8 cellular contexts compared by ENCODE assay signal in genomic region chr12:12561305-12562015, GRCh38. TPM values are rescaled to one million over a fixed set of nuclear protein-coding genes. Genes with fewer than 3 reads are reported as not detected.
DNase-seq lines count a peak whose midpoint lies in the region; ATAC-seq and FAIRE-seq lines count a peak whose summit lies in the region.

No MANE protein-coding gene starts in this region.

- H3K4me3 Mint-ChIP-seq in central memory CD8-positive, alpha-beta T cell = peak overlapping the region; percentile 88

- H3K36me3 ChIP-seq in Karpas-422 (ENCODE audit: insufficient read depth, low read length) = no peaks in the 10 kb centered on the region
- no peaks in the 10 kb centered on the region for H3K36me3 ChIP-seq in small intestine (ENCODE audit: control insufficient read depth in 2 of 2, insufficient read depth in 2 of 2, low read length in 2 of 2)

- H4K20me1 ChIP-seq in Karpas-422 (ENCODE audit: insufficient read depth, low read depth, low read length) = no peaks in the 10 kb centered on the region

- FAIRE-seq in small intestine (lab: Jason Lieb, UNC) = no peak

- DNase-seq in ELF-1 (ENCODE audit: low read depth, low spot score) (peak; percentile 58), Karpas-422 (peak; percentile 46), islet precursor cell (peak; percentile 81), small intestine (peak; percentile 57), NCI-H1436 treated with DMSO at 0.1 percent for 48 hours (lab: John Stamatoyannopoulos, UW) (no peak)
- DNase-seq in activated CD4-positive, CD25-positive, alpha-beta regulatory T cell treated with anti-CD3 and anti-CD28 coated beads, Interleukin-2, amount 50 U/mL, for 16 hours (ENCODE audit: low read depth, low spot score) = peak; percentile 10
- peak; percentile 42 to 46 for DNase-seq in central memory CD8-positive, alpha-beta T cell (ENCODE audit: low spot score in 2 of 2)

- H3K27me3 ChIP-seq in Karpas-422 (ENCODE audit: low read length) (no peaks in the 10 kb centered on the region), small intestine (ENCODE audit: control insufficient read depth in 2 of 2, insufficient read depth in 2 of 2, low read length in 2 of 2) (no peaks in the 10 kb centered on the region)

- H3K27ac ChIP-seq in Karpas-422 (ENCODE audit: low read length) (no peak overlapping the region), small intestine (ENCODE audit: low read depth in 1 of 2, low read length in 1 of 2) (peak overlapping the region; percentile 99 to 100)

- no peaks in the 10 kb centered on the region for H3K79me2 ChIP-seq in Karpas-422 (ENCODE audit: low read length)

- WGBS in small intestine, 3 donors = 0 to 1% (median 1%) methylated on average over 37 to 60 of the region's 60 CpGs

- H3K4me2 ChIP-seq in Karpas-422 (ENCODE audit: low read depth, low read length, poor library complexity, severe bottlenecking) = peak overlapping the region; percentile 76

- H2AFZ ChIP-seq in Karpas-422 (ENCODE audit: low read length) = peak overlapping the region; percentile 90

- peaks cover 28% of the 10 kb centered on the region for H3K36me3 Mint-ChIP-seq in central memory CD8-positive, alpha-beta T cell (ENCODE audit: insufficient read depth)

- H3K9ac ChIP-seq in Karpas-422 (ENCODE audit: low read length) = peak overlapping the region; percentile 66

- H3K9me2 ChIP-seq in Karpas-422 (replicated peaks; ENCODE audit: insufficient read depth, low read length) = no peaks in the 10 kb centered on the region

- peak; percentile 19 for ATAC-seq in central memory CD8-positive, alpha-beta T cell (replicated peaks; ENCODE audit: extremely low read depth, poor library complexity, severe bottlenecking)
- ATAC-seq in GM21786 (IDR thresholded peaks at IDR 0.05; ENCODE audit: unreplicated experiment) = no peak

- H3K9me3 Mint-ChIP-seq in central memory CD8-positive, alpha-beta T cell = no peaks in the 10 kb centered on the region

- peak overlapping the region; percentile 68 for H3K4me3 ChIP-seq in Karpas-422 (ENCODE audit: low read length)
- H3K4me3 ChIP-seq in small intestine (ENCODE audit: low read depth in 1 of 2, low read length in 2 of 2) = peak overlapping the region; percentile 93 to 99

- peak overlapping the region; percentile 94 for H3K27ac Mint-ChIP-seq in central memory CD8-positive, alpha-beta T cell (ENCODE audit: low read depth)

- H3K27me3 Mint-ChIP-seq in central memory CD8-positive, alpha-beta T cell = no peaks in the 10 kb centered on the region

- H3K4me1 ChIP-seq in Karpas-422 (ENCODE audit: low read length) (peaks cover 15% of the 10 kb centered on the region), small intestine (ENCODE audit: control insufficient read depth in 2 of 2, insufficient read depth in 1 of 2, low read depth in 1 of 2, low read length in 1 of 2) (peaks cover 2 to 3% of the 10 kb centered on the region in 2 donors)

- H3K9me3 ChIP-seq in Karpas-422 (ENCODE audit: low read length) = no peaks in the 10 kb centered on the region
- H3K9me3 ChIP-seq in small intestine (ENCODE audit: control insufficient read depth, low read depth) = no peaks in the 10 kb centered on the region

- peaks cover 18% of the 10 kb centered on the region for H3K4me1 Mint-ChIP-seq in central memory CD8-positive, alpha-beta T cell

RNA-seq across cellular contexts. Expression of gene DUSP16, which starts 1.2 kb away (rescaled TPM):
- 0.25 and 1.8 TPM in 2 replicates for total RNA-seq in Karpas-422 (2014; rRNA removed; shearing (Covaris generic); ENCODE audit: low replicate concordance)
- polyA plus RNA-seq in small intestine = 10 to 100 TPM; 22.5 to 33.1 (median 27.0) TPM

RNA-seq across cellular contexts. Expression of gene CREBL2, which starts 50.2 kb away (rescaled TPM):
- total RNA-seq in Karpas-422 (2014; rRNA removed; shearing (Covaris generic); ENCODE audit: low replicate concordance) = 14.1 and 19.3 TPM in 2 replicates
- 10 to 100 TPM; 16.9 to 23.5 (median 23.3) TPM for polyA plus RNA-seq in small intestine
